ENCODE assay signal across 16 cellular contexts in genomic region chr7:90728568-90728967, GRCh38.
DNase-seq lines count a peak whose midpoint lies in the region; ATAC-seq and TF ChIP-seq lines count a peak whose summit lies in the region.
"Had no signal": no experiment of that assay in that cellular context is flagged by ENCODE, and none has a peak within 500 bp of the region (broad histone marks: within the 10 kb centered on the region; RNA-seq: fewer than 3 reads in every experiment).

No MANE protein-coding gene starts in this region.

- H3K27me3 ChIP-seq in right cardiac atrium (ENCODE audit: control insufficient read depth, insufficient read depth) = no peaks in the 10 kb centered on the region
- H3K27me3 ChIP-seq: left lung had no signal

- H3K9me3 ChIP-seq in right cardiac atrium (ENCODE audit: control insufficient read depth, low read length) = no peaks in the 10 kb centered on the region
- H3K9me3 ChIP-seq: A549 had no signal

- DNase-seq in GM12865 (ENCODE audit: low read depth) = peak; percentile 83
- no peak for DNase-seq in right cardiac atrium
- no peak for DNase-seq in Ammon's horn (ENCODE audit: low spot score)
- no peak for DNase-seq in C1 segment of cervical spinal cord (lab: John Stamatoyannopoulos, UW)
- DNase-seq in NAMALWA (ENCODE audit: low spot score) = no peak
- DNase-seq: activated CD4-positive, alpha-beta T cell treated with anti-CD3 and anti-CD28 coated beads, Interleukin-2, amount 50 U/mL, for 1 hour; activated T-cell treated with anti-CD3 and anti-CD28 coated beads, Interleukin-2, amount 50 U/mL, for 72 hours; left lung; NCI-H1105; NCI-H510A; stimulated activated CD8-positive, alpha-beta memory T cell treated with anti-CD3 and anti-CD28 coated beads, Interleukin-4, amount 100 ng/mL, for 48 hours; T-helper 17 cell had no signal

- no peak overlapping the region for H3K27ac ChIP-seq in right cardiac atrium (ENCODE audit: low read length)
- H3K27ac ChIP-seq: A549, left lung had no signal

- no peak for TF ChIP-seq CTCF in GM12865 (IDR thresholded peaks at IDR 0.05; ENCODE audit: insufficient read depth, low read depth, low read length, missing control alignments)

- H3K4me3 ChIP-seq in GM12865 (ENCODE audit: low read depth, low read length) = peak overlapping the region; percentile 56
- no peak overlapping the region for H3K4me3 ChIP-seq in right cardiac atrium (ENCODE audit: low read length)
- H3K4me3 ChIP-seq: A549, left lung had no signal

- no peaks in the 10 kb centered on the region for H3K4me1 ChIP-seq in right cardiac atrium (ENCODE audit: control insufficient read depth, insufficient read depth, low read length)
- H3K4me1 ChIP-seq: A549 had no signal

- 84% methylated on average over 2 of the region's 2 CpGs for WGBS in right cardiac atrium

- intact Hi-C loops in right cardiac atrium (cut with DNase I) = no loop called here

- ATAC-seq in GM19351 (IDR thresholded peaks at IDR 0.05; ENCODE audit: unreplicated experiment) (peak; percentile 90), HG02642 (IDR thresholded peaks at IDR 0.05; ENCODE audit: poor library complexity, unreplicated experiment) (peak; percentile 80), HG03520 (IDR thresholded peaks at IDR 0.05; ENCODE audit: unreplicated experiment) (peak; percentile 89), right cardiac atrium (no peak)
- ATAC-seq: A549; activated T-cell treated with anti-CD3 and anti-CD28 coated beads, Interleukin-2, amount 50 U/mL, for 72 hours; left lung; T-helper 17 cell had no signal

Comparison
In these comparisons a context has a peak if more than half of its experiments do, and no peak if none do; other contexts are left out.
1. ATAC-seq: peak in GM19351 (single experiment), HG02642 (single experiment) and HG03520 (single experiment); none in right cardiac atrium (0 of 2).